In genomic region chr2:241677392-241677791, GRCh38 we compare ENCODE assay signal across 30 cellular contexts.
"Had no signal": no experiment of that assay in that cellular context is flagged by ENCODE, and none has a peak within 500 bp of the region (broad histone marks: within the 10 kb centered on the region; RNA-seq: fewer than 3 reads in every experiment).

No MANE protein-coding gene starts in this region.

- H3K9me3 ChIP-seq: esophagus muscularis mucosa, gastroesophageal sphincter, heart right ventricle, left ventricle myocardium inferior, lower lobe of right lung, neutrophil, prostate gland, stomach, thyroid gland, vagina had no signal

- H3K4me3 ChIP-seq: coronary artery, esophagus muscularis mucosa, gastroesophageal sphincter, heart right ventricle, left ventricle myocardium inferior, lower lobe of right lung, prostate gland, skin epidermis, stomach, thyroid gland, vagina had no signal

- H3K27me3 ChIP-seq: esophagus muscularis mucosa, foreskin keratinocyte, gastroesophageal sphincter, heart right ventricle, neutrophil, stomach, thyroid gland, vagina had no signal

- H2AFZ ChIP-seq: parathyroid adenoma had no signal

- H3K9ac ChIP-seq: parathyroid adenoma had no signal

- H3K27ac Mint-ChIP-seq: immature natural killer cell; natural killer cell treated with Interleukin-12 subunit alpha and Interleukin-12 subunit beta and Interleukin-15 and Interleukin-18, amount 100 ng/mL, for 72 hours had no signal

- H3K27me3 Mint-ChIP-seq: natural killer cell treated with Interleukin-12 subunit alpha and Interleukin-12 subunit beta and Interleukin-15 and Interleukin-18, amount 100 ng/mL, for 72 hours had no signal

- H3K4me1 ChIP-seq: foreskin keratinocyte, lower lobe of right lung, parathyroid adenoma, prostate gland, thyroid gland had no signal

- H3K27ac ChIP-seq: coronary artery, esophagus muscularis mucosa, foreskin keratinocyte, gastroesophageal sphincter, heart right ventricle, left ventricle myocardium inferior, lower lobe of right lung, neutrophil, parathyroid adenoma, skin epidermis, stomach, thyroid gland, vagina had no signal

- H3K79me2 ChIP-seq: parathyroid adenoma had no signal

- DNase-seq: dermis blood vessel endothelial cell; effector memory CD4-positive, alpha-beta T cell; foreskin keratinocyte; heart right ventricle; hypothalamus; immature natural killer cell; islet precursor cell; kidney glomerular epithelial cell; left colon; left ventricle myocardium inferior; lower lobe of right lung; stimulated activated CD4-positive, alpha-beta T cell treated with anti-CD3 and anti-CD28 coated beads, Interleukin-1b, Interleukin-23, amount 100 ng/mL, for 48 hours; stimulated activated CD4-positive, alpha-beta T cell treated with anti-CD3 and anti-CD28 coated beads, Interleukin-4, amount 100 ng/mL, for 1 hour; stimulated activated CD8-positive, alpha-beta memory T cell treated with anti-CD3 and anti-CD28 coated beads, Interleukin-4, amount 100 ng/mL, for 48 hours; stimulated activated naive CD4-positive, alpha-beta T cell treated with Interleukin-2 at 50 U/mL for 16 hours; stomach; thyroid gland; trophoblast cell had no signal

- ATAC-seq: foreskin keratinocyte; gastroesophageal sphincter; lower lobe of right lung; natural killer cell treated with Interleukin-12 subunit alpha and Interleukin-12 subunit beta and Interleukin-15 and Interleukin-18, amount 100 ng/mL, for 72 hours; right cardiac atrium had no signal

- H3K4me3 Mint-ChIP-seq: immature natural killer cell; natural killer cell treated with Interleukin-12 subunit alpha and Interleukin-12 subunit beta and Interleukin-15 and Interleukin-18, amount 100 ng/mL, for 72 hours; neural crest cell had no signal

- H3K4me1 Mint-ChIP-seq: neural crest cell had no signal

- H3K9me3 Mint-ChIP-seq: immature natural killer cell; natural killer cell treated with Interleukin-12 subunit alpha and Interleukin-12 subunit beta and Interleukin-15 and Interleukin-18, amount 100 ng/mL, for 72 hours; neural crest cell had no signal

- FAIRE-seq: endothelial cell of umbilical vein had no signal
